18 cellular contexts compared by ENCODE assay signal in genomic region chr3:147493666-147494065, GRCh38.
"Had no signal": no experiment of that assay in that cellular context is flagged by ENCODE, and none has a peak within 500 bp of the region (broad histone marks: within the 10 kb centered on the region; RNA-seq: fewer than 3 reads in every experiment).

No MANE protein-coding gene starts in this region.

- H3K4me3 ChIP-seq: dorsolateral prefrontal cortex, esophagus muscularis mucosa, lower lobe of right lung, sigmoid colon had no signal

- ATAC-seq: activated CD4-positive, alpha-beta T cell treated with anti-CD3 and anti-CD28 coated beads for 36 hours; activated CD8-positive, alpha-beta T cell treated with anti-CD3 and anti-CD28 coated beads for 36 hours; activated T-cell treated with anti-CD3 and anti-CD28 coated beads, Interleukin-2, amount 50 U/mL, for 72 hours; left cardiac atrium; lower lobe of right lung had no signal

- DNase-seq: activated CD4-positive, alpha-beta T cell treated with anti-CD3 and anti-CD28 coated beads for 36 hours; activated CD8-positive, alpha-beta memory T cell treated with anti-CD3 and anti-CD28 coated beads, Interleukin-2, amount 50 U/mL, for 4 hours; activated CD8-positive, alpha-beta T cell treated with anti-CD3 and anti-CD28 coated beads for 36 hours; activated gamma-delta T cell treated with Interleukin-2 at 50 U/mL for 16 hours; activated naive CD8-positive, alpha-beta T cell treated with anti-CD3 and anti-CD28 coated beads for 36 hours; activated T-cell treated with anti-CD3 and anti-CD28 coated beads, Interleukin-2, amount 50 U/mL, for 72 hours; brain microvascular endothelial cell; cerebellar nuclear complex; dorsolateral prefrontal cortex; immature natural killer cell; left cardiac atrium; lower lobe of right lung; sigmoid colon; stimulated activated CD4-positive, alpha-beta T cell treated with anti-CD3 and anti-CD28 coated beads, Interleukin-2, amount 100 ng/mL, for 24 hours; stimulated activated naive CD4-positive, alpha-beta T cell; substantia nigra; WERI-Rb-1 had no signal
